ENCODE assay signal across 17 cellular contexts in genomic region chr18:39602112-39602511, GRCh38.
DNase-seq lines count a peak whose midpoint lies in the region; ATAC-seq and TF ChIP-seq lines count a peak whose summit lies in the region.
"Had no signal": no experiment of that assay in that cellular context is flagged by ENCODE, and none has a peak within 500 bp of the region (broad histone marks: within the 10 kb centered on the region; RNA-seq: fewer than 3 reads in every experiment).

No MANE protein-coding gene starts in this region.

- no peaks in the 10 kb centered on the region for H4K20me1 ChIP-seq in neural cell (ENCODE audit: insufficient read depth)
- H4K20me1 ChIP-seq: BLaER1 treated with 17β-estradiol and CSF1 and Interleukin-3, amounts not matched to agents 10 nM and 100 nM had no signal

- ATAC-seq in GM19455 (IDR thresholded peaks at IDR 0.05; ENCODE audit: unreplicated experiment) = no peak
- no peak for ATAC-seq in GM21737 (IDR thresholded peaks at IDR 0.05; ENCODE audit: unreplicated experiment)
- ATAC-seq: K562, T-helper 17 cell had no signal

- H3F3A ChIP-seq in neural cell (ENCODE audit: insufficient read depth, low read length, poor library complexity, severe bottlenecking) = no peaks in the 10 kb centered on the region

- H3K9ac ChIP-seq in neural cell (ENCODE audit: low read length) = no peak overlapping the region
- H3K9ac ChIP-seq: BLaER1 treated with 17β-estradiol and CSF1 and Interleukin-3, amounts not matched to agents 10 nM and 100 nM had no signal

- H3K27ac ChIP-seq in WERI-Rb-1 = peak overlapping the region; percentile 44
- no peak overlapping the region for H3K27ac ChIP-seq in neural cell (ENCODE audit: low read length)
- H3K27ac ChIP-seq: BLaER1 treated with 17β-estradiol and CSF1 and Interleukin-3, amounts not matched to agents 10 nM and 100 nM had no signal

- H3K27me3 ChIP-seq in WERI-Rb-1 (ENCODE audit: insufficient read depth, low read depth, severe bottlenecking) (no peaks in the 10 kb centered on the region), neural cell (ENCODE audit: insufficient read depth, low read depth, low read length) (no peaks in the 10 kb centered on the region)
- H3K27me3 ChIP-seq: BLaER1 treated with 17β-estradiol and CSF1 and Interleukin-3, amounts not matched to agents 10 nM and 100 nM had no signal

- no peak for TF ChIP-seq RAD21 in neural cell (conservative IDR thresholded peaks at IDR 0.05)

- no peak overlapping the region for H3K4me2 ChIP-seq in neural cell (ENCODE audit: low read length)
- H3K4me2 ChIP-seq: BLaER1 treated with 17β-estradiol and CSF1 and Interleukin-3, amounts not matched to agents 10 nM and 100 nM had no signal

- H3K9me3 ChIP-seq in WERI-Rb-1 (ENCODE audit: severe bottlenecking) = no peaks in the 10 kb centered on the region
- no peaks in the 10 kb centered on the region for H3K9me3 ChIP-seq in neural cell (ENCODE audit: low read length)
- H3K9me3 ChIP-seq: BLaER1 treated with 17β-estradiol and CSF1 and Interleukin-3, amounts not matched to agents 10 nM and 100 nM had no signal

- no peak for TF ChIP-seq EP300 in neural cell (conservative IDR thresholded peaks at IDR 0.05; ENCODE audit: poor library complexity, severe bottlenecking)

- H2AFZ ChIP-seq in neural cell (ENCODE audit: low read depth, low read length) = no peak overlapping the region

- TF ChIP-seq CTCF in WERI-Rb-1 (IDR thresholded peaks at IDR 0.05; ENCODE audit: low read depth, low read length) (no peak), neural cell (IDR thresholded peaks at IDR 0.05; ENCODE audit: poor library complexity, severe bottlenecking) (no peak)

- H3K79me2 ChIP-seq in neural cell (replicated peaks; ENCODE audit: insufficient read depth, low read length) = no peaks in the 10 kb centered on the region

- in situ Hi-C loops in G401 (cut with HindIII; ENCODE audit: low sequenced_read_pairs) = no loop called here

- peak; percentile 53 for DNase-seq in G401 (ENCODE audit: low spot score)
- DNase-seq in NCI-H446 treated with DMSO at 0.1 percent for 48 hours (lab: John Stamatoyannopoulos, UW) = peak; percentile 29
- DNase-seq in WERI-Rb-1 = peak; percentile 58
- no peak for DNase-seq in HuH-7 (ENCODE audit: low spot score)
- DNase-seq: CD8-positive, alpha-beta memory T cell; DMS79 treated with DMSO at 0.1 percent for 48 hours; HCEC 1CT; NCI-H1105; NCI-H1694 treated with DMSO at 0.1 percent for 48 hours; NCI-H226; NCI-H748 treated with DMSO at 0.1 percent for 48 hours; T-helper 17 cell had no signal

- H3K9me2 ChIP-seq in neural cell (ENCODE audit: insufficient read depth, low read length) = no peaks in the 10 kb centered on the region

- H3K4me3 ChIP-seq in WERI-Rb-1 (ENCODE audit: low read depth, low read length) (no peak overlapping the region), neural cell (ENCODE audit: low read length) (no peak overlapping the region)
- H3K4me3 ChIP-seq: BLaER1 treated with 17β-estradiol and CSF1 and Interleukin-3, amounts not matched to agents 10 nM and 100 nM; K562 had no signal

- H3K36me3 ChIP-seq in WERI-Rb-1 = no peaks in the 10 kb centered on the region
- no peaks in the 10 kb centered on the region for H3K36me3 ChIP-seq in neural cell (ENCODE audit: insufficient read depth, low read length)
- H3K36me3 ChIP-seq: BLaER1 treated with 17β-estradiol and CSF1 and Interleukin-3, amounts not matched to agents 10 nM and 100 nM had no signal

TF ChIP-seq in neural cell, 6 proteins besides CTCF, POLR2A, EP300 and RAD21:
- no peak for TF ChIP-seq TAF1 (IDR thresholded peaks at IDR 0.05; ENCODE audit: low read depth)
- peak; percentile 16 for TF ChIP-seq POLR2AphosphoS5 (IDR thresholded peaks at IDR 0.05)
